In genomic region chr2:43184339-43184895, GRCh38 we compare ENCODE assay signal across 1 cellular context.
A peak's percentile ranks its signal among the peaks of the same experiment; 100 is the strongest.
TF ChIP-seq lines count a peak whose summit lies in the region.

No MANE protein-coding gene starts in this region.

TF ChIP-seq in HepG2, 621 proteins besides CTCF, POLR2A, EP300 and RAD21 (continued from another document and continues in another):
- TF ChIP-seq E2F5 (CRISPR knock-in tag; conservative IDR thresholded peaks at IDR 0.05) (no peak), MIER2 (CRISPR knock-in tag; IDR thresholded peaks at IDR 0.05) (peak; percentile 79; the same call in 1 of the 2 replicates), TBX2 (CRISPR knock-in tag; IDR thresholded peaks at IDR 0.05; ENCODE audit: borderline replicate concordance) (peak; percentile 95), ZNF547 (CRISPR knock-in tag; IDR thresholded peaks at IDR 0.05) (0 out of 2 replicates have a peak, but pooled peaks have one; percentile 56), TBP (CRISPR knock-in tag; IDR thresholded peaks at IDR 0.05) (no peak), MXD1 (CRISPR knock-in tag; IDR thresholded peaks at IDR 0.05) (0 out of 2 replicates have a peak, but pooled peaks have one; percentile 35), YEATS2 (CRISPR knock-in tag; IDR thresholded peaks at IDR 0.05; ENCODE audit: borderline replicate concordance) (no peak; the same call in 1 of the 2 replicates), U2AF2 (IDR thresholded peaks at IDR 0.05; ENCODE audit: low read depth, low read length) (no peak), ARNTL (CRISPR knock-in tag; IDR thresholded peaks at IDR 0.05) (no peak), ZFX (CRISPR knock-in tag; IDR thresholded peaks at IDR 0.05; ENCODE audit: low read depth) (peak; percentile 68), ZMYM2 (CRISPR knock-in tag; IDR thresholded peaks at IDR 0.05) (peak; percentile 83; the same call in 1 of the 2 replicates), ZNF784 (CRISPR knock-in tag; IDR thresholded peaks at IDR 0.05; ENCODE audit: borderline replicate concordance) (peak; percentile 57; the same call in 1 of the 2 replicates), ZNF597 (CRISPR knock-in tag; IDR thresholded peaks at IDR 0.05) (no peak), KLF11 (CRISPR knock-in tag; IDR thresholded peaks at IDR 0.05) (0 out of 2 replicates have a peak, but pooled peaks have one; percentile 79), HDAC1 (CRISPR knock-in tag; IDR thresholded peaks at IDR 0.05) (peak; percentile 96), ZBTB37 (CRISPR knock-in tag; IDR thresholded peaks at IDR 0.05) (no peak), MLX (CRISPR knock-in tag; IDR thresholded peaks at IDR 0.05) (peak; percentile 59), ADNP (CRISPR knock-in tag; IDR thresholded peaks at IDR 0.05) (peak; percentile 82), ZNF740 (CRISPR knock-in tag; IDR thresholded peaks at IDR 0.05) (no peak; the same call in 1 of the 2 replicates), ZFYVE20 (CRISPR knock-in tag; IDR thresholded peaks at IDR 0.05; ENCODE audit: borderline replicate concordance, low read depth) (no peak), NFE2L1 (CRISPR knock-in tag; IDR thresholded peaks at IDR 0.05; ENCODE audit: borderline replicate concordance) (no peak), SRSF4 (IDR thresholded peaks at IDR 0.05; ENCODE audit: low read depth, low read length, poor library complexity, severe bottlenecking) (no peak), KLF12 (CRISPR knock-in tag; IDR thresholded peaks at IDR 0.05; ENCODE audit: borderline replicate concordance) (peak; percentile 69; the same call in 1 of the 2 replicates), ZNF772 (CRISPR knock-in tag; IDR thresholded peaks at IDR 0.05) (peak; percentile 89), PRDM15 (CRISPR knock-in tag; IDR thresholded peaks at IDR 0.05) (no peak), MAX (IDR thresholded peaks at IDR 0.05) (peak; percentile 50; the same call in 1 of the 2 replicates), ZNF660 (CRISPR knock-in tag; IDR thresholded peaks at IDR 0.05; ENCODE audit: borderline replicate concordance, low read depth) (no peak), ZNF275 (CRISPR knock-in tag; IDR thresholded peaks at IDR 0.05; ENCODE audit: borderline replicate concordance) (peak; percentile 76; the same call in 1 of the 2 replicates), ZNF124 (CRISPR knock-in tag; IDR thresholded peaks at IDR 0.05) (peak; percentile 72; the same call in 1 of the 2 replicates), ZNF331 (CRISPR knock-in tag; IDR thresholded peaks at IDR 0.05) (peak; percentile 92), DRAP1 (CRISPR knock-in tag; IDR thresholded peaks at IDR 0.05) (peak; percentile 44; the same call in 1 of the 2 replicates), UBTF (CRISPR knock-in tag; IDR thresholded peaks at IDR 0.05) (peak; percentile 68), ZNF556 (CRISPR knock-in tag; IDR thresholded peaks at IDR 0.05; ENCODE audit: borderline replicate concordance) (0 out of 2 replicates have a peak, but pooled peaks have one; percentile 81), EHMT2 (IDR thresholded peaks at IDR 0.05; ENCODE audit: borderline replicate concordance, low read depth, low read length) (no peak), ZKSCAN5 (CRISPR knock-in tag; IDR thresholded peaks at IDR 0.05) (peak; percentile 46; the same call in 1 of the 2 replicates), POGK (CRISPR knock-in tag; conservative IDR thresholded peaks at IDR 0.05) (no peak), ZMAT3 (CRISPR knock-in tag; conservative IDR thresholded peaks at IDR 0.05) (no peak), PAF1 (CRISPR knock-in tag; IDR thresholded peaks at IDR 0.05) (no peak), CBFB (CRISPR knock-in tag; IDR thresholded peaks at IDR 0.05) (no peak), PRMT3 (CRISPR knock-in tag; IDR thresholded peaks at IDR 0.05; ENCODE audit: borderline replicate concordance, low read depth) (no peak), ZNF18 (CRISPR knock-in tag; IDR thresholded peaks at IDR 0.05; ENCODE audit: insufficient replicate concordance) (peak; percentile 89), ZNF20 (CRISPR knock-in tag; IDR thresholded peaks at IDR 0.05) (no peak), ZNF343 (CRISPR knock-in tag; IDR thresholded peaks at IDR 0.05) (no peak), ZC3H4 (CRISPR knock-in tag; IDR thresholded peaks at IDR 0.05; ENCODE audit: borderline replicate concordance) (no peak), RFX1 (IDR thresholded peaks at IDR 0.05) (peak; percentile 76), ZNF746 (CRISPR knock-in tag; IDR thresholded peaks at IDR 0.05) (peak; percentile 73), SNRNP70 (IDR thresholded peaks at IDR 0.05; ENCODE audit: low read depth, low read length) (no peak), ZNF530 (CRISPR knock-in tag; IDR thresholded peaks at IDR 0.05; ENCODE audit: low read depth) (no peak)
